9 cellular contexts compared by ENCODE assay signal in the genomic region with DNA sequence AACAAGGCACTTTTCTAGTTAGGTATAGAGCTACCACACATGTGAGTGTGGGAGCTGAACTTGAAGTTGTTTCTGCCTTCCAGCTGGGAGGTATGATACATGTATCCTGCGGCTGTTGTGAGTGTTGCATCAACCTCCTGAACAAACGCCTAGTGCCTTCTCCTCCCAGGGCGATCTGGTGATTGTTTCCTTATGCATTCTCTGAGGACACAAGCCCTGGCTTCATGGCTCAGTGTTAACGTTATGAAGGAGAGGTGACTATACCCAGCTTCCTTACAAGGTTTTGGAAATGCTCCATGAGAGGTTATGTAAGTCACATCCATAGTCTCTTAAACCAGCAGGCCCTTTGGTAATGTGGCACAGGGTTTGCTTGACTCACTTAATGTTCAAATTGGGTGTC.
DNase-seq lines count a peak whose midpoint lies in the region; TF ChIP-seq lines count a peak whose summit lies in the region.
"Had no signal": no experiment of that assay in that cellular context is flagged by ENCODE, and none has a peak within 500 bp of the region (broad histone marks: within the 10 kb centered on the region; RNA-seq: fewer than 3 reads in every experiment).

No MANE protein-coding gene starts in this region.

- no peak overlapping the region for H3K27ac ChIP-seq in spleen

- 45 to 61% (median 58%) methylated on average over 4 of the region's 4 CpGs for WGBS in spleen, 5 donors

- no peaks in the 10 kb centered on the region for H3K9me3 ChIP-seq in spleen

- H3K4me1 ChIP-seq in spleen = peaks cover 0 to 57% (median 24%) of the 10 kb centered on the region in 6 donors

- TF ChIP-seq POLR2A in spleen (IDR thresholded peaks at IDR 0.05) = no peak
- TF ChIP-seq POLR2A in erythroblast (IDR thresholded peaks at IDR 0.05; ENCODE audit: low read length) = no peak

- DNase-seq in AG08396 (ENCODE audit: low spot score) (peak; percentile 61), HT-29 (ENCODE audit: low spot score) (peak; percentile 65), amniotic epithelial cell (ENCODE audit: low read depth) (peak; percentile 97), kidney tubule cell (ENCODE audit: low spot score) (peak; percentile 46), NCI-H1694 (lab: John Stamatoyannopoulos, UW) (no peak), NCI-H524 (lab: John Stamatoyannopoulos, UW) (no peak), spleen (no peak), erythroblast (lab: John Stamatoyannopoulos, UW) (no peak)
- DNase-seq: activated CD4-positive, alpha-beta memory T cell treated with anti-CD3 and anti-CD28 coated beads for 36 hours had no signal

- no peaks in the 10 kb centered on the region for H3K27me3 ChIP-seq in spleen (replicated peaks in 1 of 7)

- H3K36me3 ChIP-seq in spleen = no peaks in the 10 kb centered on the region

- no peak for TF ChIP-seq CTCF in spleen (IDR thresholded peaks at IDR 0.05 in 8 of 11, conservative IDR thresholded peaks at IDR 0.05 in 3 of 11)

- intact Hi-C loops in spleen (cut with DNase I; ENCODE audit: low total_unique reads) = no loop called here

- no peak overlapping the region for H3K4me3 ChIP-seq in spleen

Comparison
In these comparisons a context has a peak if more than half of its experiments do, and no peak if none do; other contexts are left out.
1. DNase-seq: peak in AG08396 (single experiment), HT-29 (single experiment), amniotic epithelial cell (single experiment) and kidney tubule cell (single experiment); none in NCI-H1694 (single experiment), NCI-H524 (0 of 2), spleen (single experiment) and erythroblast (0 of 2).